In genomic region chr3:125051205-125051604, GRCh38 we compare ENCODE assay signal across 11 cellular contexts. TPM values are rescaled to one million over a fixed set of nuclear protein-coding genes. Genes with fewer than 3 reads are reported as not detected.
DNase-seq lines count a peak whose midpoint lies in the region; ATAC-seq and TF ChIP-seq lines count a peak whose summit lies in the region.
"Had no signal": no experiment of that assay in that cellular context is flagged by ENCODE, and none has a peak within 500 bp of the region (broad histone marks: within the 10 kb centered on the region; RNA-seq: fewer than 3 reads in every experiment).

No MANE protein-coding gene starts in this region.

- H3K4me1 Mint-ChIP-seq in central memory CD8-positive, alpha-beta T cell: peaks cover 71% of the 10 kb centered on the region
- H3K4me1 Mint-ChIP-seq in naive thymus-derived CD8-positive, alpha-beta T cell: peaks cover 52 to 77% (median 72%) of the 10 kb centered on the region in 4 donors

- no peaks in the 10 kb centered on the region for H3K36me3 ChIP-seq in A673 (ENCODE audit: insufficient read depth, low read length, poor library complexity, severe bottlenecking)
- no peaks in the 10 kb centered on the region for H3K36me3 ChIP-seq in tibial nerve

- ATAC-seq in central memory CD8-positive, alpha-beta T cell (replicated peaks; ENCODE audit: extremely low read depth, poor library complexity, severe bottlenecking): no peak
- no peak for ATAC-seq in naive thymus-derived CD8-positive, alpha-beta T cell
- no peak for ATAC-seq in HG03280 (IDR thresholded peaks at IDR 0.05; ENCODE audit: unreplicated experiment)
- ATAC-seq in GM21390 (IDR thresholded peaks at IDR 0.05; ENCODE audit: unreplicated experiment): no peak

- no peaks in the 10 kb centered on the region for H3K9me3 ChIP-seq in A673 (ENCODE audit: low read depth, low read length, poor library complexity, severe bottlenecking)
- H3K9me3 ChIP-seq in tibial nerve: no peaks in the 10 kb centered on the region

- intact Hi-C loops in A673 (cut with micrococcal nuclease; ENCODE audit: unreplicated experiment): no loop called here

- 83% methylated on average over 7 of the region's 7 CpGs for WGBS in tibial nerve, 2 donors

- CTCF ChIA-PET in A673 (lab: Charles Lee): no interaction called here

- H3K4me3 ChIP-seq in A673 (ENCODE audit: low read depth, low read length, poor library complexity, severe bottlenecking): peak overlapping the region; percentile 26
- 0 out of 2 replicates have a peak overlapping the region, but pooled peaks have one; percentile 31 for H3K4me3 ChIP-seq in HFF-Myc (replicated peaks; ENCODE audit: low read depth, low read length)
- peak overlapping the region in 1 of 4 donors; percentile 0 for H3K4me3 ChIP-seq in tibial nerve

- DNase-seq in A673 (ENCODE audit: low spot score) (no peak), HFF-Myc (ENCODE audit: extremely low read depth, low read depth) (no peak), OCI-M1 (lab: John Stamatoyannopoulos, UW) (no peak), tibial nerve (ENCODE audit: low spot score in 2 of 2) (no peak)
- no peak for DNase-seq in central memory CD8-positive, alpha-beta T cell (ENCODE audit: low spot score in 2 of 2)
- no peak for DNase-seq in naive thymus-derived CD8-positive, alpha-beta T cell
- DNase-seq: DMS153, NCI-H1092 had no signal

- no peaks in the 10 kb centered on the region for H3K27me3 Mint-ChIP-seq in central memory CD8-positive, alpha-beta T cell
- H3K27me3 Mint-ChIP-seq in naive thymus-derived CD8-positive, alpha-beta T cell: no peaks in the 10 kb centered on the region

- H3K36me3 Mint-ChIP-seq in central memory CD8-positive, alpha-beta T cell (ENCODE audit: insufficient read depth): peaks cover 16% of the 10 kb centered on the region
- peaks cover 0 to 4% (median 4%) of the 10 kb centered on the region in 3 donors for H3K36me3 Mint-ChIP-seq in naive thymus-derived CD8-positive, alpha-beta T cell

- TF ChIP-seq EP300 in tibial nerve (IDR thresholded peaks at IDR 0.05): no peak

- H3K27ac Mint-ChIP-seq in central memory CD8-positive, alpha-beta T cell (ENCODE audit: low read depth): peak overlapping the region; percentile 80
- H3K27ac Mint-ChIP-seq in naive thymus-derived CD8-positive, alpha-beta T cell: peak overlapping the region; percentile 84 to 97 (median 90)

- H3K27ac ChIP-seq in A673 (ENCODE audit: low read depth, low read length, poor library complexity, severe bottlenecking) (peak overlapping the region; percentile 93), tibial nerve (peak overlapping the region in 2 of 4 donors; percentile 95 to 96)
- H3K27ac ChIP-seq: SK-N-MC had no signal

- H3K4me1 ChIP-seq in A673 (ENCODE audit: insufficient read depth, low read length, poor library complexity, severe bottlenecking): peaks cover 41% of the 10 kb centered on the region
- H3K4me1 ChIP-seq in tibial nerve: peaks cover 0 to 53% (median 24%) of the 10 kb centered on the region in 4 donors

- BruUV-seq in A673 (replicated peaks; lab: Mats Ljungman, UMichigan): no TSS peak

- H3K27me3 ChIP-seq in A673 (replicated peaks; ENCODE audit: insufficient read depth, low read depth, low read length, poor library complexity) (no peaks in the 10 kb centered on the region), tibial nerve (no peaks in the 10 kb centered on the region)

- peak overlapping the region; percentile 99 for H3K4me3 Mint-ChIP-seq in central memory CD8-positive, alpha-beta T cell
- peak overlapping the region; percentile 4 to 97 (median 84) for H3K4me3 Mint-ChIP-seq in naive thymus-derived CD8-positive, alpha-beta T cell

- no peaks in the 10 kb centered on the region for H3K9me3 Mint-ChIP-seq in central memory CD8-positive, alpha-beta T cell
- no peaks in the 10 kb centered on the region for H3K9me3 Mint-ChIP-seq in naive thymus-derived CD8-positive, alpha-beta T cell

- POLR2A ChIA-PET in A673 (lab: Charles Lee; ENCODE audit: low non-redundant PET): no interaction called here
- POLR2A ChIA-PET in naive thymus-derived CD8-positive, alpha-beta T cell (lab: Charles Lee): interaction anchor here (1.2 to 1.3 kb wide), 2 partner anchors 18 to 50 kb away, joined by 3 to 4 read pairs; no protein-coding TSS in a partner anchor

- TF ChIP-seq POLR2A in tibial nerve (IDR thresholded peaks at IDR 0.05): no peak

- TF ChIP-seq CTCF in A673 (conservative IDR thresholded peaks at IDR 0.05; ENCODE audit: low read depth, low read length): no peak
- no peak for TF ChIP-seq CTCF in HFF-Myc (IDR thresholded peaks at IDR 0.05; ENCODE audit: low read depth, low read length, missing control alignments)
- no peak for TF ChIP-seq CTCF in tibial nerve (IDR thresholded peaks at IDR 0.05)

RNA-seq across cellular contexts. Expression of gene HEG1, which starts 4.6 kb away (rescaled TPM):
- 31.8 and 34.3 TPM in 2 replicates for total RNA-seq in A673 (2021)
- total RNA-seq in naive thymus-derived CD8-positive, alpha-beta T cell: 10 to 100 TPM in 1 of 2 experiments, 1 to 10 TPM in 1; 9.2 to 10.3 TPM
- 1 to 10 TPM; 1.5 to 2.3 (median 1.6) TPM for polyA plus RNA-seq in naive thymus-derived CD8-positive, alpha-beta T cell
- total RNA-seq in tibial nerve: 10 to 100 TPM; 26.8 to 59.1 (median 42.5) TPM
